ENCODE assay signal across 25 cellular contexts in the genomic region with DNA sequence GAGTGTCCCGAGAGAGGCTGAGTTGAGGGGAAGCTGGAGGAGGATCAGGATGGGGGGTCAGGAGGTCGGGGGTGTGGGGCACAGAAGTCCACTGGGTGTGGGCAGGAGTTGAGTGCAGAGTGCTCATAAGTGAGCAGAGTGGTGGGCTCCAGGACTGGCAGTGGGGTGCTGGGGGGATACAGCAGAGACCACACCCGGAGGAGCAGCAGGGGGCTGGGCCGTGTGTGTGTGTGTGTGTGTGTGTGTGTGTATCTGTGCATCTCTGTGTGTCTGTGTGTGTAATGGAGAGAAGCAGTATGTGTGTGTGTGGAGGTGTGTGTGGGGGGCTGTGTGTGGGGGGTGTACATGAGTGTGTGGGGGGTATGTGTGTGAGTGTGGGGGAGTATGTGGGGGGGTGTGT.
"Had no signal": no experiment of that assay in that cellular context is flagged by ENCODE, and none has a peak within 500 bp of the region (broad histone marks: within the 10 kb centered on the region; RNA-seq: fewer than 3 reads in every experiment).

No MANE protein-coding gene starts in this region.

- H3K9me3 ChIP-seq: colonic mucosa, gastrocnemius medialis, lower lobe of right lung, mucosa of descending colon had no signal

- H3K4me1 Mint-ChIP-seq: endodermal cell, mesothelial cell of epicardium had no signal

- H3K36me3 ChIP-seq: colonic mucosa, esophagus squamous epithelium, gastrocnemius medialis, heart right ventricle, left lung, lower lobe of right lung had no signal

- H3K4me3 Mint-ChIP-seq: dendritic cell treated with granulocyte-macrophage colony-stimulating factor and Interleukin-4, amounts not matched to agents 40 ng/mL and 50 ng/mL, for 4 days; effector memory CD8-positive, alpha-beta T cell; endodermal cell; mesothelial cell of epicardium; naive B cell had no signal

- H3K27ac ChIP-seq: colonic mucosa, epithelial cell of prostate, esophagus squamous epithelium, gastrocnemius medialis, heart right ventricle, left lung, lower lobe of right lung had no signal

- H3K4me3 ChIP-seq: colonic mucosa, esophagus squamous epithelium, gastrocnemius medialis, heart right ventricle, left lung, lower lobe of right lung, mucosa of descending colon had no signal

- H3K36me3 Mint-ChIP-seq: mesothelial cell of epicardium had no signal

- H3K27me3 ChIP-seq: colonic mucosa, gastrocnemius medialis had no signal

- ATAC-seq: effector memory CD8-positive, alpha-beta T cell; esophagus mucosa; gastrocnemius medialis; left cardiac atrium; left lung; left ventricle myocardium superior; lower lobe of right lung; mucosa of descending colon had no signal

- DNase-seq: colonic mucosa; cortex of kidney; effector CD8-positive, alpha-beta T cell; effector memory CD8-positive, alpha-beta T cell; endodermal cell; erythroblast; esophagus squamous epithelium; foreskin fibroblast; foreskin melanocyte; gastrocnemius medialis; glutamatergic neuron; head of caudate nucleus; heart right ventricle; hippocampal formation; left cardiac atrium; left lung; left ventricle myocardium superior; lower lobe of right lung; mesenchymal stem cell; mucosa of descending colon; naive B cell had no signal

- H3K27ac Mint-ChIP-seq: effector memory CD8-positive, alpha-beta T cell; endodermal cell; mesothelial cell of epicardium; naive B cell had no signal

- H3K4me1 ChIP-seq: colonic mucosa had no signal
